Comparison of ENCODE assay signal across 12 cellular contexts in the genomic region with DNA sequence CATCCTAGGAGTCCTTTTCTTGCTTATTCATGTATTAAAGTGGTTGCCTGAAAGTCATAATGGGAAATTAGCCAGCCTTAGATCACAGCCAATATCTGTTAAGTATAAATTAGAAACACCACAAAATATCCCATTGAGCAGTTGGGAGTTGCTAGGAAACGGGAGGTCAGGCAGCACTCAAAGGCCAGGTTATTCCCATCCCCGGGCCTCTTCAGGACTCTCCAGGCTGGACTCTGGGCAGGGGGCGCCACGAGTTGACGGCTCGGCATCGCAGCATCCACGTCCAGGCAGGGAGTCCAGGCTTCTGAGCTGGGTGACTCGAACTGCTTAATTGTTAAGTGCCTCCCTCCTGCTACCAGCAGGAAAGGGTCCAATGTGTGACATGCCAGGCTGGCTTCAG.
DNase-seq lines count a peak whose midpoint lies in the region; ATAC-seq and TF ChIP-seq lines count a peak whose summit lies in the region.
"Had no signal": no experiment of that assay in that cellular context is flagged by ENCODE, and none has a peak within 500 bp of the region (broad histone marks: within the 10 kb centered on the region; RNA-seq: fewer than 3 reads in every experiment).

No MANE protein-coding gene starts in this region.

- H3K27me3 ChIP-seq in HUES48 (ENCODE audit: control insufficient read depth, insufficient read depth, low read length), result no peaks in the 10 kb centered on the region

- H3K27me3 Mint-ChIP-seq in progenitor cell of endocrine pancreas, result no peaks in the 10 kb centered on the region

- no peaks in the 10 kb centered on the region for H3K9me3 ChIP-seq in HUES48 (ENCODE audit: control insufficient read depth, insufficient read depth, low read length)
- H3K9me3 ChIP-seq: mucosa of descending colon had no signal

- peak in 43 of 56 donors; percentile 6 to 87 (median 46) for DNase-seq in amygdala (lab: John Stamatoyannopoulos, UW)
- peak; percentile 49 for DNase-seq in iPS-NIHi7 (ENCODE audit: extremely low spot score)
- DNase-seq in progenitor cell of endocrine pancreas (ENCODE audit: low spot score, unreplicated experiment), result no peak
- DNase-seq: activated CD4-positive, alpha-beta T cell treated with anti-CD3 and anti-CD28 coated beads, Interleukin-2, amount 10 ng/mL, durations not matched to agents 7 days and 5 days; activated naive CD4-positive, alpha-beta T cell treated with Interleukin-2 at 50 U/mL for 16 hours; mucosa of descending colon; NCI-H345; stimulated activated CD4-positive, alpha-beta T cell treated with anti-CD3 and anti-CD28 coated beads, Interleukin-4, amount 100 ng/mL, for 1 hour had no signal

- H3K4me3 ChIP-seq in HUES48 (ENCODE audit: low read depth, low read length), result no peak overlapping the region
- H3K4me3 ChIP-seq: mucosa of descending colon had no signal

- ATAC-seq in GM21390 (IDR thresholded peaks at IDR 0.05; ENCODE audit: unreplicated experiment) (no peak), HG02870 (IDR thresholded peaks at IDR 0.05; ENCODE audit: unreplicated experiment) (no peak), GM21526 (IDR thresholded peaks at IDR 0.05; ENCODE audit: low FRiP score, unreplicated experiment) (no peak)
- ATAC-seq: mucosa of descending colon had no signal

- peak overlapping the region; percentile 20 for H3K4me3 Mint-ChIP-seq in progenitor cell of endocrine pancreas (ENCODE audit: low read depth)
- H3K4me3 Mint-ChIP-seq: activated CD4-positive, alpha-beta T cell treated with anti-CD3 and anti-CD28 coated beads, Interleukin-2, amount 10 ng/mL, durations not matched to agents 7 days and 5 days had no signal

- H3K4me1 ChIP-seq in HUES48 (ENCODE audit: control insufficient read depth, insufficient read depth, low read length), result peaks cover 41% of the 10 kb centered on the region

- H3K9me3 Mint-ChIP-seq in progenitor cell of endocrine pancreas (ENCODE audit: low read depth), result peaks cover 4% of the 10 kb centered on the region
- H3K9me3 Mint-ChIP-seq: activated CD4-positive, alpha-beta T cell treated with anti-CD3 and anti-CD28 coated beads, Interleukin-2, amount 10 ng/mL, durations not matched to agents 7 days and 5 days had no signal

- peaks cover 27% of the 10 kb centered on the region for H3K36me3 Mint-ChIP-seq in progenitor cell of endocrine pancreas (ENCODE audit: insufficient read depth)

- H3K36me3 ChIP-seq in HUES48 (ENCODE audit: control insufficient read depth, insufficient read depth, low read length), result peaks cover 38% of the 10 kb centered on the region

- no peak overlapping the region for H3K9ac ChIP-seq in HUES48 (ENCODE audit: low read depth, low read length)

- peak overlapping the region; percentile 31 for H3K27ac ChIP-seq in HUES48 (ENCODE audit: low read depth, low read length)

- TF ChIP-seq CTCF in progenitor cell of endocrine pancreas (IDR thresholded peaks at IDR 0.05; ENCODE audit: unreplicated experiment), result no peak

- peak overlapping the region; percentile 93 for H3K27ac Mint-ChIP-seq in progenitor cell of endocrine pancreas
- H3K27ac Mint-ChIP-seq: activated CD4-positive, alpha-beta T cell treated with anti-CD3 and anti-CD28 coated beads, Interleukin-2, amount 10 ng/mL, durations not matched to agents 7 days and 5 days had no signal

- peaks cover 54% of the 10 kb centered on the region for H3K4me1 Mint-ChIP-seq in progenitor cell of endocrine pancreas (ENCODE audit: low read depth)
- H3K4me1 Mint-ChIP-seq: activated CD4-positive, alpha-beta T cell treated with anti-CD3 and anti-CD28 coated beads, Interleukin-2, amount 10 ng/mL, durations not matched to agents 7 days and 5 days had no signal
